ENCODE assay signal across 8 cellular contexts in genomic region chr7:134546903-134547737, GRCh38. TPM values are rescaled to one million over a fixed set of nuclear protein-coding genes. Genes with fewer than 3 reads are reported as not detected.
DNase-seq lines count a peak whose midpoint lies in the region; ATAC-seq and TF ChIP-seq lines count a peak whose summit lies in the region.

No MANE protein-coding gene starts in this region.

- no peaks in the 10 kb centered on the region for H3K9me2 ChIP-seq in OCI-LY1 (ENCODE audit: low read depth, low read length)

- intact Hi-C loops in CD14-positive monocyte (cut with micrococcal nuclease), result loop anchor here (2.0 to 5.0 kb wide), 2 partner anchors 114 to 115 kb away; no protein-coding TSS in a partner anchor

- DNase-seq in CD14-positive monocyte (ENCODE audit: low spot score), result peak; percentile 57
- DNase-seq in activated T-cell treated with anti-CD3 and anti-CD28 coated beads, Interleukin-2, amount 50 U/mL, for 1 hour, result peak; percentile 69
- DNase-seq in fibroblast of lung (ENCODE audit: low read depth in 2 of 2), result peak in 1 of 2 donors; percentile 74
- DNase-seq in natural killer cell treated with Interleukin-12 subunit alpha and Interleukin-12 subunit beta and Interleukin-15 and Interleukin-18, amount 100 ng/mL, for 72 hours (ENCODE audit: low spot score), result peak; percentile 72
- DNase-seq in stimulated activated naive B cell treated with anti-CD40 and anti-IgM and Interleukin-4, amounts not matched to agents 10 μg/mL and 1 μg/mL and 100 μg/mL, for 72 hours, result peak; percentile 17

- H3K27me3 ChIP-seq in OCI-LY1 (ENCODE audit: insufficient read depth, low read length) (no peaks in the 10 kb centered on the region), fibroblast of lung (ENCODE audit: control insufficient read depth, insufficient read depth, low read length) (peaks cover 2% of the 10 kb centered on the region)

- H3K27ac ChIP-seq in OCI-LY1 (ENCODE audit: low read depth, low read length, poor library complexity, severe bottlenecking), result no peak overlapping the region
- H3K27ac ChIP-seq in fibroblast of lung (ENCODE audit: insufficient read depth, low read length), result no peak overlapping the region

- H3K27me3 Mint-ChIP-seq in CD14-positive monocyte (ENCODE audit: low read depth in 3 of 3), result peaks cover 9 to 13% (median 9%) of the 10 kb centered on the region in 3 donors
- peaks cover 19 to 43% of the 10 kb centered on the region in 2 donors for H3K27me3 Mint-ChIP-seq in natural killer cell treated with Interleukin-12 subunit alpha and Interleukin-12 subunit beta and Interleukin-15 and Interleukin-18, amount 100 ng/mL, for 72 hours
- peaks cover 32 to 45% of the 10 kb centered on the region in 2 donors for H3K27me3 Mint-ChIP-seq in stimulated activated naive B cell treated with anti-CD40 and anti-IgM and Interleukin-4, amounts not matched to agents 10 μg/mL and 1 μg/mL and 100 μg/mL, for 72 hours

- peak; percentile 53 for ATAC-seq in GM19372 (IDR thresholded peaks at IDR 0.05; ENCODE audit: low read depth, unreplicated experiment)
- ATAC-seq in HG03521 (IDR thresholded peaks at IDR 0.05; ENCODE audit: unreplicated experiment), result peak; percentile 31
- ATAC-seq in natural killer cell treated with Interleukin-12 subunit alpha and Interleukin-12 subunit beta and Interleukin-15 and Interleukin-18, amount 100 ng/mL, for 72 hours, result peak in 1 of 2 donors; percentile 73
- ATAC-seq in stimulated activated naive B cell treated with anti-CD40 and anti-IgM and Interleukin-4, amounts not matched to agents 10 μg/mL and 1 μg/mL and 100 μg/mL, for 72 hours (replicated peaks), result peak; percentile 78

- H3F3A ChIP-seq in OCI-LY1 (ENCODE audit: insufficient read depth, low read length), result no peaks in the 10 kb centered on the region

- H3K4me3 ChIP-seq in OCI-LY1 (ENCODE audit: low read depth, low read length, poor library complexity, severe bottlenecking), result no peak overlapping the region
- peak overlapping the region; percentile 30 to 76 (median 46) for H3K4me3 ChIP-seq in fibroblast of lung (replicated peaks in 1 of 4; ENCODE audit: control extremely low read depth in 1 of 4, insufficient read depth in 1 of 4, low read depth in 3 of 4, low read length in 4 of 4)

- no peak overlapping the region for H2AFZ ChIP-seq in OCI-LY1 (ENCODE audit: low read length)
- H2AFZ ChIP-seq in fibroblast of lung (ENCODE audit: low read length), result peak overlapping the region; percentile 85

- peak; percentile 90 for TF ChIP-seq CTCF in CD14-positive monocyte (IDR thresholded peaks at IDR 0.05)
- TF ChIP-seq CTCF in OCI-LY1 (IDR thresholded peaks at IDR 0.05; ENCODE audit: low read length), result peak; percentile 99
- peak; percentile 93 for TF ChIP-seq CTCF in fibroblast of lung (conservative IDR thresholded peaks at IDR 0.05 in 1 of 2, IDR thresholded peaks at IDR 0.05 in 1 of 2; ENCODE audit: low read depth in 1 of 2, low read length in 2 of 2)

- H3K4me2 ChIP-seq in OCI-LY1 (ENCODE audit: low read length) (no peak overlapping the region), fibroblast of lung (ENCODE audit: extremely low read depth, insufficient read depth, low read length) (peak overlapping the region; percentile 81)

- H3K4me1 Mint-ChIP-seq in CD14-positive monocyte, result peaks cover 4% of the 10 kb centered on the region
- peaks cover 0 to 6% of the 10 kb centered on the region in 2 donors for H3K4me1 Mint-ChIP-seq in natural killer cell treated with Interleukin-12 subunit alpha and Interleukin-12 subunit beta and Interleukin-15 and Interleukin-18, amount 100 ng/mL, for 72 hours (ENCODE audit: low read depth in 2 of 2)
- peaks cover 6 to 7% of the 10 kb centered on the region in 2 donors for H3K4me1 Mint-ChIP-seq in stimulated activated naive B cell treated with anti-CD40 and anti-IgM and Interleukin-4, amounts not matched to agents 10 μg/mL and 1 μg/mL and 100 μg/mL, for 72 hours

- no peaks in the 10 kb centered on the region for H3K9me3 Mint-ChIP-seq in CD14-positive monocyte
- no peaks in the 10 kb centered on the region for H3K9me3 Mint-ChIP-seq in natural killer cell treated with Interleukin-12 subunit alpha and Interleukin-12 subunit beta and Interleukin-15 and Interleukin-18, amount 100 ng/mL, for 72 hours
- no peaks in the 10 kb centered on the region for H3K9me3 Mint-ChIP-seq in stimulated activated naive B cell treated with anti-CD40 and anti-IgM and Interleukin-4, amounts not matched to agents 10 μg/mL and 1 μg/mL and 100 μg/mL, for 72 hours

- H3K4me1 ChIP-seq in OCI-LY1 (ENCODE audit: insufficient read depth, low read length, severe bottlenecking) (no peaks in the 10 kb centered on the region), fibroblast of lung (ENCODE audit: control insufficient read depth, extremely low read depth, insufficient read depth, low read length) (no peaks in the 10 kb centered on the region)

- H3K36me3 ChIP-seq in OCI-LY1 (ENCODE audit: insufficient read depth, low read length) (no peaks in the 10 kb centered on the region), fibroblast of lung (ENCODE audit: control insufficient read depth, insufficient read depth, low read length) (no peaks in the 10 kb centered on the region)

- no peak overlapping the region for H3K9ac ChIP-seq in OCI-LY1 (ENCODE audit: low read length)
- H3K9ac ChIP-seq in fibroblast of lung (ENCODE audit: insufficient read depth, low read length), result no peak overlapping the region

- H3K9me3 ChIP-seq in OCI-LY1 (ENCODE audit: low read length) (no peaks in the 10 kb centered on the region), fibroblast of lung (ENCODE audit: control insufficient read depth, insufficient read depth, low read depth, low read length) (no peaks in the 10 kb centered on the region)

- H3K27ac Mint-ChIP-seq in CD14-positive monocyte, result peak overlapping the region in 1 of 7 donors; percentile 77
- H3K27ac Mint-ChIP-seq in natural killer cell treated with Interleukin-12 subunit alpha and Interleukin-12 subunit beta and Interleukin-15 and Interleukin-18, amount 100 ng/mL, for 72 hours, result no peak overlapping the region
- H3K27ac Mint-ChIP-seq in stimulated activated naive B cell treated with anti-CD40 and anti-IgM and Interleukin-4, amounts not matched to agents 10 μg/mL and 1 μg/mL and 100 μg/mL, for 72 hours, result no peak overlapping the region

- no peaks in the 10 kb centered on the region for H3K79me2 ChIP-seq in OCI-LY1 (ENCODE audit: insufficient read depth, low read length)
- no peaks in the 10 kb centered on the region for H3K79me2 ChIP-seq in fibroblast of lung (ENCODE audit: control insufficient read depth, insufficient read depth, low read length)

- no peaks in the 10 kb centered on the region for H3K36me3 Mint-ChIP-seq in CD14-positive monocyte
- no peaks in the 10 kb centered on the region for H3K36me3 Mint-ChIP-seq in natural killer cell treated with Interleukin-12 subunit alpha and Interleukin-12 subunit beta and Interleukin-15 and Interleukin-18, amount 100 ng/mL, for 72 hours
- H3K36me3 Mint-ChIP-seq in stimulated activated naive B cell treated with anti-CD40 and anti-IgM and Interleukin-4, amounts not matched to agents 10 μg/mL and 1 μg/mL and 100 μg/mL, for 72 hours, result no peaks in the 10 kb centered on the region

- no peaks in the 10 kb centered on the region for H4K20me1 ChIP-seq in OCI-LY1 (ENCODE audit: insufficient read depth, low read length)
- no peaks in the 10 kb centered on the region for H4K20me1 ChIP-seq in fibroblast of lung (ENCODE audit: control insufficient read depth, extremely low read depth, insufficient read depth, low read length)

- peak overlapping the region; percentile 53 to 78 for H3K4me3 Mint-ChIP-seq in CD14-positive monocyte
- no peak overlapping the region for H3K4me3 Mint-ChIP-seq in natural killer cell treated with Interleukin-12 subunit alpha and Interleukin-12 subunit beta and Interleukin-15 and Interleukin-18, amount 100 ng/mL, for 72 hours
- H3K4me3 Mint-ChIP-seq in stimulated activated naive B cell treated with anti-CD40 and anti-IgM and Interleukin-4, amounts not matched to agents 10 μg/mL and 1 μg/mL and 100 μg/mL, for 72 hours, result peak overlapping the region; percentile 6 to 39

RNA-seq across cellular contexts. Expression of gene AKR1B15, which starts 1.8 kb away (rescaled TPM):
- polyA plus RNA-seq in CD14-positive monocyte, result not detected
- total RNA-seq in fibroblast of lung, result not detected in 2 replicates
- not detected in 2 replicates for polyA plus RNA-seq in fibroblast of lung
- not detected in 2 replicates for polyA plus RNA-seq in fibroblast of lung (2012)
- not detected in 2 replicates for polyA minus RNA-seq in fibroblast of lung (ENCODE audit: low replicate concordance)
- total RNA-seq in natural killer cell treated with Interleukin-12 subunit alpha and Interleukin-12 subunit beta and Interleukin-15 and Interleukin-18, amount 100 ng/mL, for 72 hours, result not detected

RNA-seq across cellular contexts. Expression of gene AKR1B10, which starts 19.8 kb away (rescaled TPM):
- polyA plus RNA-seq in CD14-positive monocyte (not detected), fibroblast of lung (0.87 TPM in 2 replicates)
- total RNA-seq in fibroblast of lung, result 0.51 and 0.83 TPM in 2 replicates
- 0.50 and 0.59 TPM in 2 replicates for polyA plus RNA-seq in fibroblast of lung (2012)
- 1.9 TPM in 1 of 2 replicates, not detected in the other for polyA minus RNA-seq in fibroblast of lung (ENCODE audit: low replicate concordance)
- total RNA-seq in natural killer cell treated with Interleukin-12 subunit alpha and Interleukin-12 subunit beta and Interleukin-15 and Interleukin-18, amount 100 ng/mL, for 72 hours, result not detected
